13 cellular contexts compared by ENCODE assay signal in genomic region chr20:63664861-63665594, GRCh38. TPM values are rescaled to one million over a fixed set of nuclear protein-coding genes. Genes with fewer than 3 reads are reported as not detected.
DNase-seq lines count a peak whose midpoint lies in the region; ATAC-seq, FAIRE-seq and TF ChIP-seq lines count a peak whose summit lies in the region.
"Had no signal": no experiment of that assay in that cellular context is flagged by ENCODE, and none has a peak within 500 bp of the region (broad histone marks: within the 10 kb centered on the region; RNA-seq: fewer than 3 reads in every experiment).

No MANE protein-coding gene starts in this region.

- DNase-seq in natural killer cell treated with Interleukin-12 subunit alpha and Interleukin-12 subunit beta and Interleukin-15 and Interleukin-18, amount 100 ng/mL, for 72 hours (ENCODE audit: low spot score) = no peak
- no peak for DNase-seq in natural killer cell
- DNase-seq in K562 (ENCODE audit: extremely low read depth in 1 of 4, low spot score in 3 of 4) = peak in 1 of 4 experiments; percentile 43
- no peak for DNase-seq in MM.1S
- no peak for DNase-seq in stimulated activated CD4-positive, alpha-beta T cell treated with anti-CD3 and anti-CD28 coated beads, Interleukin-1b, Interleukin-23, amount 100 ng/mL, for 48 hours
- DNase-seq: activated naive CD4-positive, alpha-beta T cell treated with anti-CD3 and anti-CD28 coated beads, Interleukin-2, amount 10 ng/mL, durations not matched to agents 7 days and 5 days; COR-L47; midbrain; psoas muscle; trophoblast cell had no signal

- H3K4me3 Mint-ChIP-seq in natural killer cell treated with Interleukin-12 subunit alpha and Interleukin-12 subunit beta and Interleukin-15 and Interleukin-18, amount 100 ng/mL, for 72 hours = no peak overlapping the region
- H3K4me3 Mint-ChIP-seq in natural killer cell = no peak overlapping the region
- H3K4me3 Mint-ChIP-seq: activated naive CD4-positive, alpha-beta T cell treated with anti-CD3 and anti-CD28 coated beads, Interleukin-2, amount 10 ng/mL, durations not matched to agents 7 days and 5 days had no signal

- H3K9me3 ChIP-seq in K562 (replicated peaks; ENCODE audit: control insufficient read depth, insufficient read depth, low read depth, low read length) (no peaks in the 10 kb centered on the region), iPS-20b (ENCODE audit: insufficient read depth, low read depth, low read length) (no peaks in the 10 kb centered on the region), MM.1S (replicated peaks; ENCODE audit: insufficient read depth, low read length) (no peaks in the 10 kb centered on the region)
- H3K9me3 ChIP-seq: psoas muscle had no signal

- H3K27me3 ChIP-seq in K562 (ENCODE audit: control insufficient read depth in 2 of 2, insufficient read depth in 2 of 2, low read length in 2 of 2) (no peaks in the 10 kb centered on the region), iPS-20b (ENCODE audit: insufficient read depth, low read length) (no peaks in the 10 kb centered on the region), MM.1S (replicated peaks; ENCODE audit: insufficient read depth, low read length) (no peaks in the 10 kb centered on the region)

- TF ChIP-seq CTCF in natural killer cell (IDR thresholded peaks at IDR 0.05) (no peak), K562 (IDR thresholded peaks at IDR 0.05 in 2 of 3, conservative IDR thresholded peaks at IDR 0.05 in 1 of 3; ENCODE audit: insufficient read depth in 2 of 3, low read depth in 1 of 3, low read length in 3 of 3) (no peak), MM.1S (IDR thresholded peaks at IDR 0.05; ENCODE audit: low read length) (no peak)

- no peak for TF ChIP-seq POLR2A in K562 (conservative IDR thresholded peaks at IDR 0.05)

- H3K9me2 ChIP-seq in MM.1S (replicated peaks; ENCODE audit: insufficient read depth, low read length) = no peaks in the 10 kb centered on the region

- H3K36me3 ChIP-seq in K562 (ENCODE audit: control insufficient read depth, insufficient read depth, low read length) = peaks cover 88% of the 10 kb centered on the region; the same call in 2 of the 3 replicates
- peaks cover 71% of the 10 kb centered on the region for H3K36me3 ChIP-seq in iPS-20b (ENCODE audit: insufficient read depth, low read depth, low read length)
- H3K36me3 ChIP-seq in MM.1S (replicated peaks; ENCODE audit: insufficient read depth, low read length) = no peaks in the 10 kb centered on the region; the same call in 1 of the 2 replicates

- TF ChIP-seq RAD21 in K562 (CRISPR knock-in tag; conservative IDR thresholded peaks at IDR 0.05 in 1 of 2, IDR thresholded peaks at IDR 0.05 in 1 of 2) = no peak

- peaks cover 7% of the 10 kb centered on the region for H3K36me3 Mint-ChIP-seq in natural killer cell treated with Interleukin-12 subunit alpha and Interleukin-12 subunit beta and Interleukin-15 and Interleukin-18, amount 100 ng/mL, for 72 hours
- H3K36me3 Mint-ChIP-seq in natural killer cell = no peaks in the 10 kb centered on the region

- H3K4me2 ChIP-seq in K562 (ENCODE audit: insufficient read depth, low read length) (no peak overlapping the region), MM.1S (ENCODE audit: low read depth, low read length) (no peak overlapping the region)

- H3K9me3 Mint-ChIP-seq in natural killer cell treated with Interleukin-12 subunit alpha and Interleukin-12 subunit beta and Interleukin-15 and Interleukin-18, amount 100 ng/mL, for 72 hours = no peaks in the 10 kb centered on the region
- H3K9me3 Mint-ChIP-seq in natural killer cell = no peaks in the 10 kb centered on the region
- H3K9me3 Mint-ChIP-seq: activated naive CD4-positive, alpha-beta T cell treated with anti-CD3 and anti-CD28 coated beads, Interleukin-2, amount 10 ng/mL, durations not matched to agents 7 days and 5 days had no signal

- H3K27ac ChIP-seq in K562 (ENCODE audit: extremely low read depth, low read depth, low read length) = no peak overlapping the region
- no peak overlapping the region for H3K27ac ChIP-seq in iPS-20b (ENCODE audit: low read length)
- H3K27ac ChIP-seq in temporal lobe (ENCODE audit: low read depth, low read length) = peak overlapping the region; percentile 57
- H3K27ac ChIP-seq in MM.1S (ENCODE audit: low read length) = no peak overlapping the region
- H3K27ac ChIP-seq: psoas muscle had no signal

- peaks cover 0 to 3% of the 10 kb centered on the region in 2 donors for H3K4me1 Mint-ChIP-seq in natural killer cell treated with Interleukin-12 subunit alpha and Interleukin-12 subunit beta and Interleukin-15 and Interleukin-18, amount 100 ng/mL, for 72 hours (ENCODE audit: low read depth in 2 of 2)
- no peaks in the 10 kb centered on the region for H3K4me1 Mint-ChIP-seq in natural killer cell

- H3K27me3 Mint-ChIP-seq in natural killer cell treated with Interleukin-12 subunit alpha and Interleukin-12 subunit beta and Interleukin-15 and Interleukin-18, amount 100 ng/mL, for 72 hours = no peaks in the 10 kb centered on the region
- H3K27me3 Mint-ChIP-seq in natural killer cell (ENCODE audit: low read depth in 2 of 2) = no peaks in the 10 kb centered on the region
- H3K27me3 Mint-ChIP-seq: activated naive CD4-positive, alpha-beta T cell treated with anti-CD3 and anti-CD28 coated beads, Interleukin-2, amount 10 ng/mL, durations not matched to agents 7 days and 5 days had no signal

- no peak for FAIRE-seq in K562 (lab: Jason Lieb, UNC)

- H3K79me2 ChIP-seq in K562 (ENCODE audit: control insufficient read depth, insufficient read depth, low read length) (peaks cover 2% of the 10 kb centered on the region; the same call in 2 of the 3 replicates), MM.1S (ENCODE audit: low read length) (peaks cover 9% of the 10 kb centered on the region; the same call in 1 of the 2 replicates)

- POLR2A ChIA-PET in K562 (lab: Yijun Ruan, JAX) = interaction anchor here (0.7 kb wide), 1 partner anchor 18 kb away, joined by 3 read pairs; no protein-coding TSS in a partner anchor

- in situ Hi-C loops in K562 (cut with MboI) = no loop called here

- H4K20me1 ChIP-seq in K562 (replicated peaks; ENCODE audit: control insufficient read depth, insufficient read depth, low read length) = no peaks in the 10 kb centered on the region
- H4K20me1 ChIP-seq in MM.1S (ENCODE audit: insufficient read depth, low read length) = no peaks in the 10 kb centered on the region

- 88% methylated on average over 11 of the region's 18 CpGs for WGBS in K562 (ENCODE audit: insufficient coverage, low coverage, missing lambda C conversion rate)

- H2AFZ ChIP-seq in K562 (ENCODE audit: low read depth, low read length) = no peak overlapping the region
- H2AFZ ChIP-seq in MM.1S (ENCODE audit: low read length) = no peak overlapping the region

- peaks cover 3% of the 10 kb centered on the region for H3K9me1 ChIP-seq in K562 (ENCODE audit: control insufficient read depth, insufficient read depth, low read length)

- intact Hi-C loops in natural killer cell (cut with micrococcal nuclease) (no loop called here), K562 (cut with micrococcal nuclease) (no loop called here)

- H3K27ac Mint-ChIP-seq in natural killer cell treated with Interleukin-12 subunit alpha and Interleukin-12 subunit beta and Interleukin-15 and Interleukin-18, amount 100 ng/mL, for 72 hours = no peak overlapping the region
- H3K27ac Mint-ChIP-seq in natural killer cell = no peak overlapping the region
- H3K27ac Mint-ChIP-seq: activated naive CD4-positive, alpha-beta T cell treated with anti-CD3 and anti-CD28 coated beads, Interleukin-2, amount 10 ng/mL, durations not matched to agents 7 days and 5 days had no signal

- ATAC-seq in natural killer cell treated with Interleukin-12 subunit alpha and Interleukin-12 subunit beta and Interleukin-15 and Interleukin-18, amount 100 ng/mL, for 72 hours = peak; percentile 8 to 13
- ATAC-seq in natural killer cell (no peak), K562 (no peak), GM19328 (IDR thresholded peaks at IDR 0.05; ENCODE audit: unreplicated experiment) (no peak)

- no peak for TF ChIP-seq EP300 in K562 (IDR thresholded peaks at IDR 0.05; ENCODE audit: low read length)

- no TSS peak for BruUV-seq in K562 (replicated peaks; lab: Mats Ljungman, UMichigan)

- H3K9ac ChIP-seq in K562 (ENCODE audit: insufficient read depth in 1 of 2, low read depth in 2 of 2, low read length in 2 of 2) = no peak overlapping the region; a peak in 1 of 4 replicates
- peak overlapping the region; percentile 36; the same call in 1 of the 2 replicates for H3K9ac ChIP-seq in iPS-20b (ENCODE audit: low read depth, low read length)
- H3K9ac ChIP-seq in MM.1S (ENCODE audit: low read length) = no peak overlapping the region

- peaks cover 0 to 24% of the 10 kb centered on the region in 2 experiments; a peak in 1 of 5 replicates for H3K4me1 ChIP-seq in K562 (replicated peaks in 1 of 2; ENCODE audit: control insufficient read depth in 2 of 2, insufficient read depth in 2 of 2, low read length in 2 of 2)
- H3K4me1 ChIP-seq in iPS-20b (ENCODE audit: insufficient read depth, low read length) = no peaks in the 10 kb centered on the region
- H3K4me1 ChIP-seq in MM.1S (ENCODE audit: low read length) = no peaks in the 10 kb centered on the region
- H3K4me1 ChIP-seq: psoas muscle had no signal

- CTCF ChIA-PET in K562 (lab: Yijun Ruan, JAX; ENCODE audit: low intra/inter-chr PET ratio) = no interaction called here

- no peak overlapping the region for H3K4me3 ChIP-seq in K562
- H3K4me3 ChIP-seq in iPS-20b (ENCODE audit: low read length) = no peak overlapping the region
- H3K4me3 ChIP-seq in MM.1S (ENCODE audit: low read length) = no peak overlapping the region
- H3K4me3 ChIP-seq: psoas muscle had no signal

- H3F3A ChIP-seq in MM.1S (ENCODE audit: insufficient read depth, low read length) = no peaks in the 10 kb centered on the region

RNA-seq across cellular contexts. Expression of gene RTEL1, which starts 6.9 kb away (rescaled TPM):
- 10 to 100 TPM; 32.3 to 76.9 TPM for total RNA-seq in natural killer cell treated with Interleukin-12 subunit alpha and Interleukin-12 subunit beta and Interleukin-15 and Interleukin-18, amount 100 ng/mL, for 72 hours
- 10 to 100 TPM; 36.3 to 52.0 (median 40.4) TPM for total RNA-seq in natural killer cell
- 274 and 684 TPM in 2 replicates for total RNA-seq in K562 (2011; cell fraction: chromatin; rRNA removed; ENCODE audit: low replicate concordance)
- 188 TPM in 2 replicates for total RNA-seq in K562 (2011; cell fraction: nucleolus; rRNA removed)
- total RNA-seq in K562 (2011; cell fraction: nucleoplasm; rRNA removed) = 175 and 176 TPM in 2 replicates
- 27.7 and 32.0 TPM in 2 replicates for total RNA-seq in K562 (2014; rRNA removed)
- total RNA-seq in K562 (2014; rRNA removed; fragmentation: Illumina TruSeq; extraction: Trizol) = 11.3 and 12.0 TPM in 2 replicates
- 14.0 and 15.4 TPM in 2 replicates for total RNA-seq in K562 (2015; rRNA removed; fragmentation: Illumina TruSeq; extraction: Trizol)
- 53.1 and 61.0 TPM in 2 replicates for total RNA-seq in K562 (2021)
- polyA plus RNA-seq in K562 (2011; rRNA removed) = 25.2 and 34.3 TPM in 2 replicates
- 10.0 and 23.6 TPM in 2 replicates for polyA plus RNA-seq in K562 (2011; cell fraction: cytosol; rRNA removed)
- 238 and 368 TPM in 2 replicates for polyA plus RNA-seq in K562 (2011; cell fraction: nucleus; rRNA removed)
- 10.8 and 25.1 TPM in 2 replicates for polyA plus RNA-seq in K562 (2012)
- polyA plus RNA-seq in K562 (2014; fragmentation: Illumina TruSeq; extraction: Trizol) = 17.9 and 20.1 TPM in 2 replicates
- polyA plus RNA-seq in K562 (2014; fragmentation: Nextera tagmentation; extraction: Ambion mirVana) = under 1 TPM; 0.36 to 0.45 TPM
- polyA plus RNA-seq in K562 (2014; rRNA removed) = 31.8 and 35.7 TPM in 2 replicates
- polyA minus RNA-seq in K562 (2011; rRNA and poly(A)+ RNA removed) = 48.3 and 49.0 TPM in 2 replicates
- polyA minus RNA-seq in K562 (2011; cell fraction: cytosol; rRNA and poly(A)+ RNA removed) = 14.8 and 14.9 TPM in 2 replicates
- polyA minus RNA-seq in K562 (2011; cell fraction: nucleus; rRNA and poly(A)+ RNA removed) = 63.7 and 84.3 TPM in 2 replicates
- total RNA-seq in temporal lobe = 10.6 TPM

RNA-seq across cellular contexts. Expression of gene STMN3, which starts 11.8 kb away (rescaled TPM):
- total RNA-seq in natural killer cell treated with Interleukin-12 subunit alpha and Interleukin-12 subunit beta and Interleukin-15 and Interleukin-18, amount 100 ng/mL, for 72 hours = 1 to 10 TPM in 1 of 2 donors, under 1 TPM in 1; 0.88 to 3.2 TPM
- 10 to 100 TPM in 1 of 3 donors, 1 to 10 TPM in 2; 6.7 to 12.9 (median 8.3) TPM for total RNA-seq in natural killer cell
- 14.9 and 42.3 TPM in 2 replicates for total RNA-seq in K562 (2011; cell fraction: chromatin; rRNA removed; ENCODE audit: low replicate concordance)
- total RNA-seq in K562 (2011; cell fraction: nucleolus; rRNA removed) = 45.7 and 51.0 TPM in 2 replicates
- total RNA-seq in K562 (2011; cell fraction: nucleoplasm; rRNA removed) = 22.8 and 23.8 TPM in 2 replicates
- 65.6 and 79.2 TPM in 2 replicates for total RNA-seq in K562 (2014; rRNA removed)
- total RNA-seq in K562 (2014; rRNA removed; fragmentation: Illumina TruSeq; extraction: Trizol) = 6.8 and 8.8 TPM in 2 replicates
- 29.4 and 29.9 TPM in 2 replicates for total RNA-seq in K562 (2015; rRNA removed; fragmentation: Illumina TruSeq; extraction: Trizol)
- total RNA-seq in K562 (2021) = 50.2 and 52.4 TPM in 2 replicates
- 30.9 and 37.6 TPM in 2 replicates for polyA plus RNA-seq in K562 (2011; rRNA removed)
- polyA plus RNA-seq in K562 (2011; cell fraction: cytosol; rRNA removed) = 51.3 and 126 TPM in 2 replicates
- polyA plus RNA-seq in K562 (2011; cell fraction: nucleus; rRNA removed) = 98.8 and 152 TPM in 2 replicates
- 20.9 and 32.0 TPM in 2 replicates for polyA plus RNA-seq in K562 (2012)
- 20.3 and 36.0 TPM in 2 replicates for polyA plus RNA-seq in K562 (2014; fragmentation: Illumina TruSeq; extraction: Trizol)
- under 1 TPM; 0.70 to 0.85 TPM for polyA plus RNA-seq in K562 (2014; fragmentation: Nextera tagmentation; extraction: Ambion mirVana)
- polyA plus RNA-seq in K562 (2014; rRNA removed) = 58.0 and 60.2 TPM in 2 replicates
- polyA minus RNA-seq in K562 (2011; rRNA and poly(A)+ RNA removed) = 4.9 and 7.8 TPM in 2 replicates
- polyA minus RNA-seq in K562 (2011; cell fraction: cytosol; rRNA and poly(A)+ RNA removed) = 17.1 and 19.4 TPM in 2 replicates
- polyA minus RNA-seq in K562 (2011; cell fraction: nucleus; rRNA and poly(A)+ RNA removed) = 7.1 and 9.2 TPM in 2 replicates
- total RNA-seq in temporal lobe = 102 TPM

RNA-seq across cellular contexts. Expression of gene TNFRSF6B, which starts 31.4 kb away (rescaled TPM):
- not detected for total RNA-seq in natural killer cell treated with Interleukin-12 subunit alpha and Interleukin-12 subunit beta and Interleukin-15 and Interleukin-18, amount 100 ng/mL, for 72 hours
- total RNA-seq in natural killer cell = not detected
- total RNA-seq in K562 (2011; cell fraction: chromatin; rRNA removed; ENCODE audit: low replicate concordance) = not detected in 2 replicates
- total RNA-seq in K562 (2011; cell fraction: nucleolus; rRNA removed) = 4.9 and 6.3 TPM in 2 replicates
- total RNA-seq in K562 (2011; cell fraction: nucleoplasm; rRNA removed) = not detected in 2 replicates
- 0.32 and 3.8 TPM in 2 replicates for total RNA-seq in K562 (2014; rRNA removed)
- total RNA-seq in K562 (2014; rRNA removed; fragmentation: Illumina TruSeq; extraction: Trizol) = not detected in 2 replicates
- total RNA-seq in K562 (2015; rRNA removed; fragmentation: Illumina TruSeq; extraction: Trizol) = 0.19 TPM in 1 of 2 replicates, not detected in the other
- not detected in 2 replicates for total RNA-seq in K562 (2021)
- polyA plus RNA-seq in K562 (2011; rRNA removed) = 0.10 and 0.37 TPM in 2 replicates
- polyA plus RNA-seq in K562 (2011; cell fraction: cytosol; rRNA removed) = 1.1 and 5.8 TPM in 2 replicates
- polyA plus RNA-seq in K562 (2011; cell fraction: nucleus; rRNA removed) = 1.4 and 13.8 TPM in 2 replicates
- 0.87 and 1.3 TPM in 2 replicates for polyA plus RNA-seq in K562 (2012)
- not detected in 2 replicates for polyA plus RNA-seq in K562 (2014; fragmentation: Illumina TruSeq; extraction: Trizol)
- polyA plus RNA-seq in K562 (2014; fragmentation: Nextera tagmentation; extraction: Ambion mirVana) = not detected
- polyA plus RNA-seq in K562 (2014; rRNA removed) = 3.2 and 3.5 TPM in 2 replicates
- not detected in 2 replicates for polyA minus RNA-seq in K562 (2011; rRNA and poly(A)+ RNA removed)
- not detected in 2 replicates for polyA minus RNA-seq in K562 (2011; cell fraction: cytosol; rRNA and poly(A)+ RNA removed)
- 1.2 TPM in 1 of 2 replicates, not detected in the other for polyA minus RNA-seq in K562 (2011; cell fraction: nucleus; rRNA and poly(A)+ RNA removed)
- 0.49 TPM for total RNA-seq in temporal lobe

RNA-seq across cellular contexts. Expression of gene GMEB2, which starts 38.1 kb away (rescaled TPM):
- total RNA-seq in natural killer cell treated with Interleukin-12 subunit alpha and Interleukin-12 subunit beta and Interleukin-15 and Interleukin-18, amount 100 ng/mL, for 72 hours = 10 to 100 TPM; 14.7 to 15.5 TPM
- total RNA-seq in natural killer cell (10 to 100 TPM; 11.7 to 15.1 (median 14.6) TPM), K562 (2014; rRNA removed) (10.2 and 11.5 TPM in 2 replicates), K562 (2014; rRNA removed; fragmentation: Illumina TruSeq; extraction: Trizol) (2.6 and 2.8 TPM in 2 replicates), K562 (2015; rRNA removed; fragmentation: Illumina TruSeq; extraction: Trizol) (5.2 and 5.5 TPM in 2 replicates), K562 (2021) (11.5 and 13.9 TPM in 2 replicates), temporal lobe (5.4 TPM)
- total RNA-seq in K562 (2011; cell fraction: chromatin; rRNA removed; ENCODE audit: low replicate concordance) = 8.8 and 18.6 TPM in 2 replicates
- total RNA-seq in K562 (2011; cell fraction: nucleolus; rRNA removed) = 13.2 and 13.8 TPM in 2 replicates
- 10.0 and 10.4 TPM in 2 replicates for total RNA-seq in K562 (2011; cell fraction: nucleoplasm; rRNA removed)
- polyA plus RNA-seq in K562 (2011; rRNA removed) (7.4 and 8.1 TPM in 2 replicates), K562 (2014; fragmentation: Illumina TruSeq; extraction: Trizol) (6.3 and 8.8 TPM in 2 replicates), K562 (2014; fragmentation: Nextera tagmentation; extraction: Ambion mirVana) (under 1 TPM; 0.03 to 0.08 TPM), K562 (2014; rRNA removed) (8.4 and 8.5 TPM in 2 replicates)
- 8.1 and 14.6 TPM in 2 replicates for polyA plus RNA-seq in K562 (2011; cell fraction: cytosol; rRNA removed)
- 18.5 and 27.6 TPM in 2 replicates for polyA plus RNA-seq in K562 (2011; cell fraction: nucleus; rRNA removed)
- polyA plus RNA-seq in K562 (2012) = 8.0 and 9.6 TPM in 2 replicates
- polyA minus RNA-seq in K562 (2011; rRNA and poly(A)+ RNA removed) = 3.0 and 4.5 TPM in 2 replicates
- polyA minus RNA-seq in K562 (2011; cell fraction: cytosol; rRNA and poly(A)+ RNA removed) = 6.2 and 7.3 TPM in 2 replicates
- 4.3 and 4.4 TPM in 2 replicates for polyA minus RNA-seq in K562 (2011; cell fraction: nucleus; rRNA and poly(A)+ RNA removed)

RNA-seq across cellular contexts. Expression of gene ARFRP1, which starts 42.7 kb away (rescaled TPM):
- total RNA-seq in natural killer cell treated with Interleukin-12 subunit alpha and Interleukin-12 subunit beta and Interleukin-15 and Interleukin-18, amount 100 ng/mL, for 72 hours = 10 to 100 TPM; 52.4 to 87.0 TPM
- total RNA-seq in natural killer cell (10 to 100 TPM; 43.9 to 55.8 (median 50.6) TPM), K562 (2014; rRNA removed) (64.3 and 74.1 TPM in 2 replicates), K562 (2014; rRNA removed; fragmentation: Illumina TruSeq; extraction: Trizol) (16.1 and 19.1 TPM in 2 replicates), K562 (2015; rRNA removed; fragmentation: Illumina TruSeq; extraction: Trizol) (37.3 and 37.7 TPM in 2 replicates), K562 (2021) (64.0 and 78.9 TPM in 2 replicates), temporal lobe (18.7 TPM)
- 98.6 and 222 TPM in 2 replicates for total RNA-seq in K562 (2011; cell fraction: chromatin; rRNA removed; ENCODE audit: low replicate concordance)
- 116 and 124 TPM in 2 replicates for total RNA-seq in K562 (2011; cell fraction: nucleolus; rRNA removed)
- total RNA-seq in K562 (2011; cell fraction: nucleoplasm; rRNA removed) = 75.6 and 81.5 TPM in 2 replicates
- polyA plus RNA-seq in K562 (2011; rRNA removed) (37.5 and 39.5 TPM in 2 replicates), K562 (2014; fragmentation: Illumina TruSeq; extraction: Trizol) (20.0 and 36.3 TPM in 2 replicates), K562 (2014; fragmentation: Nextera tagmentation; extraction: Ambion mirVana) (1 to 10 TPM; 2.2 to 6.0 TPM), K562 (2014; rRNA removed) (66.9 and 70.5 TPM in 2 replicates)
- 52.0 and 57.8 TPM in 2 replicates for polyA plus RNA-seq in K562 (2011; cell fraction: cytosol; rRNA removed)
- 132 and 147 TPM in 2 replicates for polyA plus RNA-seq in K562 (2011; cell fraction: nucleus; rRNA removed)
- 44.1 and 48.2 TPM in 2 replicates for polyA plus RNA-seq in K562 (2012)
- 18.4 and 33.9 TPM in 2 replicates for polyA minus RNA-seq in K562 (2011; rRNA and poly(A)+ RNA removed)
- polyA minus RNA-seq in K562 (2011; cell fraction: cytosol; rRNA and poly(A)+ RNA removed) = 14.4 and 22.2 TPM in 2 replicates
- polyA minus RNA-seq in K562 (2011; cell fraction: nucleus; rRNA and poly(A)+ RNA removed) = 46.2 and 62.4 TPM in 2 replicates

Comparison
In these comparisons a context has a peak if more than half of its experiments do, and no peak if none do; other contexts are left out.
1. ATAC-seq: peak in natural killer cell treated with Interleukin-12 subunit alpha and Interleukin-12 subunit beta and Interleukin-15 and Interleukin-18, amount 100 ng/mL, for 72 hours (2 of 2); none in natural killer cell (0 of 3), K562 (single experiment) and GM19328 (single experiment).